In the genomic region with DNA sequence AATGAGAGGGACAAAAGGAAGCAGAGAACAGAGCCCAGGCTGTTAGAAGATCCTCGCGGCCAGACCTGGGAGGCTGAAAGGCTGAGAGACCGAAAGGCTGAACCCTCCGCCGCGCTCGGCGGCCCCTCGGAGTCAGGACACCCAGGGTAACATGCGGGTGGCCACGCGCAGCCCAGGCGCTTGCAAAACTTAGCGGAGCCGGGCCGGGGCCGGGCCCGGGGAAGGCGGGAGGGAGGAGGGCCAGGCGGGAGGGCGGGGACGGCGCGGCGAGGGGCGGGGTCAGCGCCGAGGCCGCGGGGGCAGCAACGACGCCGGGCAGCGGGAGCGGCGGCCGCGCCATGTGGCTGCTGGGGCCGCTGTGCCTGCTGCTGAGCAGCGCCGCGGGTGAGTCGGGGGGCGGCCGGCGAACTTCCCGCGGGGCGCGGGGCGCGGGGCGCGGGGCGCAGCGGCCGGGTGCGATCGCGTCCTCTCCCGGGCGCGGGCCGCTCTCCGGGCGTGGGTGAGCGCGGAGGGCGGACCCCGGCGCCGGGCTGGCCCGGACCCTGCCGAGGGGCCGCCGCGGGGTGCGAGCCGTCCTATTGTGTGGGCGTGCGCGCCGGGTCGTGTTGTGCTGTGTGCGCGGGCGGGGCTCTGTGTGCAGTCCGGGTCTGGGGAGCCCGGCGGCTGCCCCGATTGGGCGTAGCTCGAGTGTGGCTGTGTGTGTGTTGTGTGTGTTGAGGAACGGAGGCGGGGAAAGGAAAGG, we compare ENCODE assay signal across 8 cellular contexts. TPM values are rescaled to one million over a fixed set of nuclear protein-coding genes. Genes with fewer than 3 reads are reported as not detected.
A peak's percentile ranks its signal among the peaks of the same experiment; 100 is the strongest.
DNase-seq lines count a peak whose midpoint lies in the region; ATAC-seq and TF ChIP-seq lines count a peak whose summit lies in the region.

A gene with protein sequence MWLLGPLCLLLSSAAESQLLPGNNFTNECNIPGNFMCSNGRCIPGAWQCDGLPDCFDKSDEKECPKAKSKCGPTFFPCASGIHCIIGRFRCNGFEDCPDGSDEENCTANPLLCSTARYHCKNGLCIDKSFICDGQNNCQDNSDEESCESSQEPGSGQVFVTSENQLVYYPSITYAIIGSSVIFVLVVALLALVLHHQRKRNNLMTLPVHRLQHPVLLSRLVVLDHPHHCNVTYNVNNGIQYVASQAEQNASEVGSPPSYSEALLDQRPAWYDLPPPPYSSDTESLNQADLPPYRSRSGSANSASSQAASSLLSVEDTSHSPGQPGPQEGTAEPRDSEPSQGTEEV (plus strand): TSS at position 302 of the 742 bp plus-strand sequence. CDS start 37 bp downstream, at position 339.

- H3K27me3 ChIP-seq in CD4-positive, CD25-positive, alpha-beta regulatory T cell (ENCODE audit: control insufficient read depth, insufficient read depth, low read length): peaks cover 6% of the 10 kb centered on the region
- no peaks in the 10 kb centered on the region for H3K27me3 ChIP-seq in Panc1 (ENCODE audit: control insufficient read depth, insufficient read depth, low read length)
- peaks cover 16% of the 10 kb centered on the region for H3K27me3 ChIP-seq in transverse colon

- no peak for TF ChIP-seq POLR2A in transverse colon (IDR thresholded peaks at IDR 0.05)

- no peak within 1 kb of the TSS for H3K27ac ChIP-seq in CD4-positive, CD25-positive, alpha-beta regulatory T cell (ENCODE audit: insufficient read depth, low read length, poor library complexity, severe bottlenecking)
- H3K27ac ChIP-seq in Panc1 (ENCODE audit: low read length) (peak within 1 kb of the TSS; percentile 93), transverse colon (peak within 1 kb of the TSS; percentile 62 to 74 (median 64))

- no peaks in the 10 kb centered on the region for H3K9me3 Mint-ChIP-seq in CD4-positive, CD25-positive, alpha-beta regulatory T cell
- no peaks in the 10 kb centered on the region for H3K9me3 Mint-ChIP-seq in activated naive CD8-positive, alpha-beta T cell treated with anti-CD3 and anti-CD28 coated beads for 36 hours

- no TSS peak for BruUV-seq in Panc1 (replicated peaks; lab: Mats Ljungman, UMichigan)

- peak in 1 of 3 donors; percentile 17 for DNase-seq in CD4-positive, CD25-positive, alpha-beta regulatory T cell
- DNase-seq in HT-29 (ENCODE audit: low spot score) (peak; percentile 57), Panc1 (ENCODE audit: low read depth, low spot score) (no peak), head of caudate nucleus (peak; percentile 28 to 90 (median 76)), nucleus accumbens (lab: John Stamatoyannopoulos, UW) (peak in 50 of 56 donors; percentile 12 to 82 (median 62)), transverse colon (peak; percentile 69)
- peak; percentile 56 for DNase-seq in activated naive CD8-positive, alpha-beta T cell treated with anti-CD3 and anti-CD28 coated beads for 36 hours

- 0 to 2% methylated on average over 3 to 22 of the region's 95 CpGs for WGBS in transverse colon (ENCODE audit: low coverage in 1 of 2), 2 donors

- POLR2A ChIA-PET in Panc1 (lab: Charles Lee): no interaction called here

- intact Hi-C loops in Panc1 (cut with micrococcal nuclease; ENCODE audit: unreplicated experiment) (loop anchor here (10.0 kb wide), 1 partner anchor 119 kb away; no protein-coding TSS in a partner anchor), head of caudate nucleus (cut with DNase I) (no loop called here), transverse colon (cut with DNase I; ENCODE audit: low total_unique reads) (loop anchor here (5.0 to 10.0 kb wide), 2 partner anchors 181 to 748 kb away; no protein-coding TSS in a partner anchor)

- no peak for TF ChIP-seq EP300 in transverse colon (IDR thresholded peaks at IDR 0.05; ENCODE audit: low read depth)

- H3K9me3 ChIP-seq in CD4-positive, CD25-positive, alpha-beta regulatory T cell (ENCODE audit: control insufficient read depth in 2 of 2, low read length in 2 of 2): no peaks in the 10 kb centered on the region
- H3K9me3 ChIP-seq in Panc1 (ENCODE audit: control insufficient read depth, insufficient read depth, low read depth, low read length) (no peaks in the 10 kb centered on the region), transverse colon (no peaks in the 10 kb centered on the region)

- no peak within 1 kb of the TSS for H3K4me3 ChIP-seq in CD4-positive, CD25-positive, alpha-beta regulatory T cell (ENCODE audit: low read depth, low read length)
- H3K4me3 ChIP-seq in Panc1 (ENCODE audit: low read depth in 2 of 2, low read length in 2 of 2) (peak within 1 kb of the TSS; percentile 60 to 92), transverse colon (peak within 1 kb of the TSS; percentile 39 to 58 (median 53))

- H3K4me1 ChIP-seq in CD4-positive, CD25-positive, alpha-beta regulatory T cell (ENCODE audit: control insufficient read depth, insufficient read depth, low read length, poor library complexity, severe bottlenecking): no peaks in the 10 kb centered on the region
- peaks cover 29% of the 10 kb centered on the region for H3K4me1 ChIP-seq in Panc1 (ENCODE audit: control insufficient read depth, insufficient read depth, low read length)
- peaks cover 3 to 15% (median 12%) of the 10 kb centered on the region in 4 donors for H3K4me1 ChIP-seq in transverse colon

- H3K4me1 Mint-ChIP-seq in CD4-positive, CD25-positive, alpha-beta regulatory T cell: peaks cover 4 to 18% (median 5%) of the 10 kb centered on the region in 4 donors
- H3K4me1 Mint-ChIP-seq in activated naive CD8-positive, alpha-beta T cell treated with anti-CD3 and anti-CD28 coated beads for 36 hours: peaks cover 3% of the 10 kb centered on the region

- no peaks in the 10 kb centered on the region for H3K36me3 ChIP-seq in CD4-positive, CD25-positive, alpha-beta regulatory T cell (ENCODE audit: control insufficient read depth, insufficient read depth, low read length)
- H3K36me3 ChIP-seq in Panc1 (ENCODE audit: control insufficient read depth, insufficient read depth, low read length): no peaks in the 10 kb centered on the region
- H3K36me3 ChIP-seq in transverse colon: no peaks in the 10 kb centered on the region

- H3K27ac Mint-ChIP-seq in CD4-positive, CD25-positive, alpha-beta regulatory T cell: no peak within 1 kb of the TSS
- H3K27ac Mint-ChIP-seq in activated naive CD8-positive, alpha-beta T cell treated with anti-CD3 and anti-CD28 coated beads for 36 hours: no peak within 1 kb of the TSS

- no peaks in the 10 kb centered on the region for H3K36me3 Mint-ChIP-seq in CD4-positive, CD25-positive, alpha-beta regulatory T cell
- H3K36me3 Mint-ChIP-seq in activated naive CD8-positive, alpha-beta T cell treated with anti-CD3 and anti-CD28 coated beads for 36 hours: no peaks in the 10 kb centered on the region

- in situ Hi-C loops in Panc1 (cut with HindIII; ENCODE audit: low pct_unique_long_range_greater_than_20kb, low sequenced_read_pairs): no loop called here
- in situ Hi-C loops in transverse colon (cut with MboI; ENCODE audit: low pct_ligation_motif_present in 1 of 4, low pct_unique_long_range_greater_than_20kb in 1 of 4, low sequenced_read_pairs in 3 of 4): no loop called here

- TF ChIP-seq CTCF in Panc1 (IDR thresholded peaks at IDR 0.05): no peak
- no peak for TF ChIP-seq CTCF in transverse colon (IDR thresholded peaks at IDR 0.05)

- CTCF ChIA-PET in Panc1 (lab: Charles Lee): interaction anchor here (0.6 to 0.7 kb wide), 2 partner anchors 50 to 122 kb away, joined by 3 to 5 read pairs; no protein-coding TSS in a partner anchor

- H3K4me3 Mint-ChIP-seq in CD4-positive, CD25-positive, alpha-beta regulatory T cell: peak within 1 kb of the TSS; percentile 61 to 87 (median 80)
- H3K4me3 Mint-ChIP-seq in activated naive CD8-positive, alpha-beta T cell treated with anti-CD3 and anti-CD28 coated beads for 36 hours: peak within 1 kb of the TSS; percentile 79

- H3K27me3 Mint-ChIP-seq in CD4-positive, CD25-positive, alpha-beta regulatory T cell: peaks cover 33% of the 10 kb centered on the region
- H3K27me3 Mint-ChIP-seq in activated naive CD8-positive, alpha-beta T cell treated with anti-CD3 and anti-CD28 coated beads for 36 hours: peaks cover 62% of the 10 kb centered on the region

- ATAC-seq in CD4-positive, CD25-positive, alpha-beta regulatory T cell (ENCODE audit: low read depth in 2 of 2): peak in 1 of 2 donors; percentile 25
- ATAC-seq in GM19467 (IDR thresholded peaks at IDR 0.05; ENCODE audit: unreplicated experiment): peak; percentile 63
- ATAC-seq in Panc1: peak; percentile 96

RNA-seq across cellular contexts. Expression of the gene that starts here (rescaled TPM):
- not detected for total RNA-seq in CD4-positive, CD25-positive, alpha-beta regulatory T cell
- under 1 TPM in 1 of 4 donors, not detected in 3; 0.06 TPM for polyA plus RNA-seq in CD4-positive, CD25-positive, alpha-beta regulatory T cell
- 1.1 and 3.3 TPM in 2 replicates for total RNA-seq in HT-29 (2014; rRNA removed; shearing (Covaris generic))
- total RNA-seq in Panc1 (2021; ENCODE audit: unreplicated experiment): 28.1 TPM
- 21.1 TPM for polyA plus RNA-seq in Panc1 (2012; ENCODE audit: insufficient read length)
- under 1 TPM; 0.12 to 0.24 TPM for total RNA-seq in activated naive CD8-positive, alpha-beta T cell treated with anti-CD3 and anti-CD28 coated beads for 36 hours
- total RNA-seq in transverse colon: 10 to 100 TPM in 1 of 4 donors, 1 to 10 TPM in 2, under 1 TPM in 1; 0.37 to 43.2 (median 3.7) TPM

Comparison
In these comparisons a context has a peak if more than half of its experiments do, and no peak if none do; other contexts are left out.
1. Peak in DNase-seq in activated naive CD8-positive, alpha-beta T cell treated with anti-CD3 and anti-CD28 coated beads for 36 hours; RNA of the gene not detected or under 1 TPM.